In genomic region chrX:37487271-37487670, GRCh38 we compare ENCODE assay signal across 34 cellular contexts.
"Had no signal": no experiment of that assay in that cellular context is flagged by ENCODE, and none has a peak within 500 bp of the region (broad histone marks: within the 10 kb centered on the region; RNA-seq: fewer than 3 reads in every experiment).

No MANE protein-coding gene starts in this region.

- H3K27ac ChIP-seq: KMS-11 had no signal

- H3K9ac ChIP-seq: KMS-11 had no signal

- H3K4me2 ChIP-seq: KMS-11 had no signal

- H3K36me3 ChIP-seq: MG63 had no signal

- H3K27me3 ChIP-seq: MG63 had no signal

- H3K9me3 ChIP-seq: MG63 had no signal

- DNase-seq: Karpas-422, Kasumi-1, MG63, MM.1S, MV-4-11, NCI-H1048, NCI-H1092, NCI-H1092 treated with DMSO at 0.1 percent for 48 hours, NCI-H1105, NCI-H1105 treated with DMSO at 0.1 percent for 48 hours, NCI-H1417, NCI-H1417 treated with DMSO at 0.1 percent for 48 hours, NCI-H1436, NCI-H1436 treated with DMSO at 0.1 percent for 48 hours, NCI-H146, NCI-H1694, NCI-H1694 treated with DMSO at 0.1 percent for 48 hours, NCI-H187, NCI-H187 treated with DMSO at 0.1 percent for 48 hours, NCI-H1930, NCI-H2029, NCI-H2029 treated with DMSO at 0.1 percent for 48 hours, NCI-H2081, NCI-H2081 treated with DMSO at 0.1 percent for 48 hours, NCI-H2107, NCI-H2171, NCI-H2171 treated with DMSO at 0.1 percent for 48 hours, NCI-H2227 treated with DMSO at 0.1 percent for 48 hours, NCI-H226, NCI-H345, NCI-H446, NCI-H446 treated with DMSO at 0.1 percent for 48 hours, NCI-H510A had no signal

- H3K4me3 ChIP-seq: MG63 had no signal
